ENCODE assay signal across 14 cellular contexts in genomic region chr4:7158081-7158750, GRCh38. TPM values are rescaled to one million over a fixed set of nuclear protein-coding genes. Genes with fewer than 3 reads are reported as not detected.
"Had no signal": no experiment of that assay in that cellular context is flagged by ENCODE, and none has a peak within 500 bp of the region (broad histone marks: within the 10 kb centered on the region; RNA-seq: fewer than 3 reads in every experiment).

No MANE protein-coding gene starts in this region.

- H3K36me3 Mint-ChIP-seq: activated CD4-positive, alpha-beta memory T cell treated with anti-CD3 and anti-CD28 coated beads for 36 hours had no signal

- H3K4me3 Mint-ChIP-seq: activated CD4-positive, alpha-beta memory T cell treated with anti-CD3 and anti-CD28 coated beads for 36 hours; activated CD4-positive, alpha-beta T cell treated with anti-CD3 and anti-CD28 coated beads for 36 hours; activated T-cell treated with anti-CD3 and anti-CD28 coated beads, Interleukin-2, amount 50 U/mL, for 72 hours; endodermal cell; stimulated activated naive CD8-positive, alpha-beta T cell treated with anti-CD3 and anti-CD28 coated beads, Interleukin-15, Interleukin-2, amounts not matched to agents 100 ng/mL and 50 ng/mL, for 24 hours; T-helper 17 cell had no signal

- H3K27me3 ChIP-seq: gastroesophageal sphincter, right atrium auricular region, testis had no signal

- H3K9me3 ChIP-seq: gastroesophageal sphincter, neutrophil, right atrium auricular region, testis had no signal

- DNase-seq: activated CD4-positive, alpha-beta T cell treated with anti-CD3 and anti-CD28 coated beads for 36 hours; activated CD8-positive, alpha-beta memory T cell treated with anti-CD3 and anti-CD28 coated beads, Interleukin-2, amount 50 U/mL, for 4 hours; activated T-cell treated with anti-CD3 and anti-CD28 coated beads, Interleukin-2, amount 50 U/mL, for 72 hours; anterior cingulate cortex; cerebellar nuclear complex; T-helper 17 cell; testis; WERI-Rb-1 had no signal

- H3K27ac ChIP-seq: gastroesophageal sphincter, neutrophil, right atrium auricular region, testis, WERI-Rb-1 had no signal

- H3K4me1 Mint-ChIP-seq: activated CD4-positive, alpha-beta T cell treated with anti-CD3 and anti-CD28 coated beads for 36 hours; endodermal cell had no signal

- H3K36me3 ChIP-seq: gastroesophageal sphincter, neutrophil, right atrium auricular region, WERI-Rb-1 had no signal

- H3K9me3 Mint-ChIP-seq: activated CD4-positive, alpha-beta memory T cell treated with anti-CD3 and anti-CD28 coated beads for 36 hours; activated T-cell treated with anti-CD3 and anti-CD28 coated beads, Interleukin-2, amount 50 U/mL, for 72 hours; stimulated activated naive CD8-positive, alpha-beta T cell treated with anti-CD3 and anti-CD28 coated beads, Interleukin-15, Interleukin-2, amounts not matched to agents 100 ng/mL and 50 ng/mL, for 24 hours had no signal

- H3K27ac Mint-ChIP-seq: activated CD4-positive, alpha-beta memory T cell treated with anti-CD3 and anti-CD28 coated beads for 36 hours; activated CD4-positive, alpha-beta T cell treated with anti-CD3 and anti-CD28 coated beads for 36 hours; activated T-cell treated with anti-CD3 and anti-CD28 coated beads, Interleukin-2, amount 50 U/mL, for 72 hours; endodermal cell; stimulated activated naive CD8-positive, alpha-beta T cell treated with anti-CD3 and anti-CD28 coated beads, Interleukin-15, Interleukin-2, amounts not matched to agents 100 ng/mL and 50 ng/mL, for 24 hours; T-helper 17 cell had no signal

- H3K4me3 ChIP-seq: gastroesophageal sphincter, right atrium auricular region, testis had no signal

RNA-seq across cellular contexts. Expression of gene SORCS2, which starts 34.1 kb away (rescaled TPM):
- total RNA-seq: T-helper 17 cell had no signal
